Comparison of ENCODE assay signal across 33 cellular contexts in genomic region chr6:31691564-31692108, GRCh38. TPM values are rescaled to one million over a fixed set of nuclear protein-coding genes. Genes with fewer than 3 reads are reported as not detected.
"Had no signal": no experiment of that assay in that cellular context is flagged by ENCODE, and none has a peak within 500 bp of the region (broad histone marks: within the 10 kb centered on the region; RNA-seq: fewer than 3 reads in every experiment).

No MANE protein-coding gene starts in this region.

- H3K4me3 Mint-ChIP-seq: immature natural killer cell, memory B cell, natural killer cell had no signal

- H3K27me3 ChIP-seq: esophagus squamous epithelium, heart right ventricle, neutrophil, pancreas, right atrium auricular region, testis, tibial artery, upper lobe of left lung had no signal

- H3K27ac ChIP-seq: coronary artery, esophagus squamous epithelium, heart right ventricle, neutrophil, pancreas, prostate gland, right atrium auricular region, testis, tibial artery had no signal

- H3K27me3 Mint-ChIP-seq: memory B cell had no signal

- H3K4me1 Mint-ChIP-seq: immature natural killer cell had no signal

- DNase-seq: dermis blood vessel endothelial cell; effector memory CD4-positive, alpha-beta T cell; esophagus squamous epithelium; foreskin melanocyte; glutamatergic neuron; heart right ventricle; hypothalamus; immature natural killer cell; islet precursor cell; natural killer cell; pancreas; stimulated activated CD4-positive, alpha-beta T cell treated with anti-CD3 and anti-CD28 coated beads, Interleukin-12 subunit alpha, Interleukin-12 subunit beta, amount 100 ng/mL, for 4 hours; stimulated activated CD4-positive, alpha-beta T cell treated with anti-CD3 and anti-CD28 coated beads, Interleukin-1b, Interleukin-23, amount 100 ng/mL, for 48 hours; stimulated activated CD4-positive, alpha-beta T cell treated with anti-CD3 and anti-CD28 coated beads, Interleukin-4, amount 100 ng/mL, for 1 hour; stimulated activated CD8-positive, alpha-beta memory T cell treated with anti-CD3 and anti-CD28 coated beads, Interleukin-4, amount 100 ng/mL, for 48 hours; stimulated activated naive CD4-positive, alpha-beta T cell; substantia nigra; testis; tibial artery; upper lobe of left lung had no signal

- H3K4me1 ChIP-seq: esophagus squamous epithelium, pancreas, prostate gland, right atrium auricular region, tibial artery, upper lobe of left lung had no signal

- FAIRE-seq: endometrium, pancreas, urothelium cell line had no signal

- H3K27ac Mint-ChIP-seq: memory B cell, natural killer cell had no signal

- H3K4me3 ChIP-seq: coronary artery, esophagus squamous epithelium, heart right ventricle, lung, pancreas, prostate gland, right atrium auricular region, smooth muscle cell, testis, tibial artery, upper lobe of left lung had no signal

- H3K4me2 ChIP-seq: smooth muscle cell had no signal

- H3K9me3 Mint-ChIP-seq: immature natural killer cell, memory B cell, natural killer cell had no signal

- H3K9me3 ChIP-seq: esophagus squamous epithelium, heart right ventricle, neutrophil, pancreas, prostate gland, right atrium auricular region, testis, tibial artery, upper lobe of left lung had no signal

- ATAC-seq: heart right ventricle, natural killer cell, pancreas, sciatic nerve had no signal

RNA-seq across cellular contexts. Expression of gene LY6G6F, which starts 15.0 kb away (rescaled TPM):
- total RNA-seq: dermis blood vessel endothelial cell, esophagus squamous epithelium, heart right ventricle, omental fat pad, pancreas, right atrium auricular region, sciatic nerve, smooth muscle cell, testis had no signal
- polyA plus RNA-seq: heart right ventricle, liver, neural cell, pancreas, smooth muscle cell had no signal

RNA-seq across cellular contexts. Expression of gene LY6G6D, which starts 23.5 kb away (rescaled TPM):
- total RNA-seq: dermis blood vessel endothelial cell, esophagus squamous epithelium, heart right ventricle, liver, lung, omental fat pad, pancreas, prostate gland, right atrium auricular region, sciatic nerve, smooth muscle cell, testis, upper lobe of left lung had no signal
- polyA plus RNA-seq: heart right ventricle, immature natural killer cell, liver, lung, neural cell, pancreas, smooth muscle cell had no signal
